Comparison of ENCODE assay signal across 32 cellular contexts in genomic region chr1:75559800-75560199, GRCh38. TPM values are rescaled to one million over a fixed set of nuclear protein-coding genes. Genes with fewer than 3 reads are reported as not detected.
"Had no signal": no experiment of that assay in that cellular context is flagged by ENCODE, and none has a peak within 500 bp of the region (broad histone marks: within the 10 kb centered on the region; RNA-seq: fewer than 3 reads in every experiment).

No MANE protein-coding gene starts in this region.

- DNase-seq: activated CD4-positive, alpha-beta T cell treated with anti-CD3 and anti-CD28 coated beads for 36 hours; activated CD4-positive, alpha-beta T cell treated with anti-CD3 and anti-CD28 coated beads, Interleukin-2, amount 10 ng/mL, durations not matched to agents 7 days and 5 days; activated CD4-positive, alpha-beta T cell treated with anti-CD3 and anti-CD28 coated beads, Interleukin-2, amount 50 U/mL, for 48 hours; activated CD8-positive, alpha-beta T cell treated with anti-CD3 and anti-CD28 coated beads, Interleukin-2, amount 10 ng/mL, durations not matched to agents 7 days and 5 days; activated gamma-delta T cell treated with Interleukin-2 at 50 U/mL for 16 hours; activated naive CD4-positive, alpha-beta T cell treated with anti-CD3 and anti-CD28 coated beads for 36 hours; activated T-cell treated with anti-CD3 and anti-CD28 coated beads, Interleukin-2, amount 50 U/mL, for 24 hours; adrenal gland; caudate nucleus; cerebellar nuclear complex; NCI-H1092 treated with DMSO at 0.1 percent for 48 hours; NCI-H146; NCI-H187; NCI-H2029 treated with DMSO at 0.1 percent for 48 hours; NCI-H2107; NCI-H2171; NCI-H510A; NCI-H748 treated with DMSO at 0.1 percent for 48 hours; PC-9; SIG-M5 had no signal

- H3K9me3 Mint-ChIP-seq: activated CD4-positive, alpha-beta T cell treated with anti-CD3 and anti-CD28 coated beads, Interleukin-2, amount 10 ng/mL, durations not matched to agents 7 days and 5 days; activated T-cell treated with anti-CD3 and anti-CD28 coated beads, Interleukin-2, amount 50 U/mL, for 24 hours; T-helper 1 cell treated with Interleukin-12 subunit alpha and Interleukin-12 subunit beta and Interleukin-4 antibody, amounts not matched to agents 30 μg/mL and 1 μg/mL, for 36 hours; T-helper 2 cell treated with Interferon-gamma antibody and Interleukin-4, amounts not matched to agents 5 μg/mL and 100 μg/mL, for 36 hours; WTC11 had no signal

- H3K4me2 ChIP-seq: PC-9 had no signal

- FAIRE-seq: bronchial epithelial cell, RCC 7860, TTC549 had no signal

- H3K27ac ChIP-seq: adrenal gland, PC-9, RWPE1 had no signal

- H3K27ac Mint-ChIP-seq: activated CD4-positive, alpha-beta T cell treated with anti-CD3 and anti-CD28 coated beads for 36 hours; activated CD4-positive, alpha-beta T cell treated with anti-CD3 and anti-CD28 coated beads, Interleukin-2, amount 10 ng/mL, durations not matched to agents 7 days and 5 days; activated CD8-positive, alpha-beta T cell treated with anti-CD3 and anti-CD28 coated beads, Interleukin-2, amount 10 ng/mL, durations not matched to agents 7 days and 5 days; activated naive CD4-positive, alpha-beta T cell treated with anti-CD3 and anti-CD28 coated beads for 36 hours; activated naive CD4-positive, alpha-beta T cell treated with anti-CD3 and anti-CD28 coated beads, Interleukin-2, amount 50 U/mL, for 72 hours; activated T-cell treated with anti-CD3 and anti-CD28 coated beads, Interleukin-2, amount 50 U/mL, for 24 hours; brain; T-helper 1 cell treated with Interleukin-12 subunit alpha and Interleukin-12 subunit beta and Interleukin-4 antibody, amounts not matched to agents 30 μg/mL and 1 μg/mL, for 36 hours; T-helper 2 cell treated with Interferon-gamma antibody and Interleukin-4, amounts not matched to agents 5 μg/mL and 100 μg/mL, for 36 hours; WTC11 had no signal

- H2AFZ ChIP-seq: PC-9 had no signal

- H3K4me3 ChIP-seq: adrenal gland, PC-9 had no signal

- H3K36me3 ChIP-seq: adrenal gland had no signal

- H3K9me3 ChIP-seq: adrenal gland had no signal

- H3K27me3 Mint-ChIP-seq: activated CD4-positive, alpha-beta T cell treated with anti-CD3 and anti-CD28 coated beads for 36 hours; activated CD4-positive, alpha-beta T cell treated with anti-CD3 and anti-CD28 coated beads, Interleukin-2, amount 10 ng/mL, durations not matched to agents 7 days and 5 days; brain had no signal

- H3K4me1 Mint-ChIP-seq: activated CD4-positive, alpha-beta T cell treated with anti-CD3 and anti-CD28 coated beads for 36 hours; activated CD4-positive, alpha-beta T cell treated with anti-CD3 and anti-CD28 coated beads, Interleukin-2, amount 10 ng/mL, durations not matched to agents 7 days and 5 days had no signal

- H3K36me3 Mint-ChIP-seq: activated naive CD4-positive, alpha-beta T cell treated with anti-CD3 and anti-CD28 coated beads, Interleukin-2, amount 50 U/mL, for 72 hours; WTC11 had no signal

- H3K27me3 ChIP-seq: adrenal gland had no signal

- ATAC-seq: activated CD4-positive, alpha-beta T cell treated with anti-CD3 and anti-CD28 coated beads for 36 hours; activated CD4-positive, CD25-positive, alpha-beta regulatory T cell treated with anti-CD3 and anti-CD28 coated beads, Interleukin-2, amount 50 U/mL, for 24 hours; activated CD8-positive, alpha-beta T cell treated with anti-CD3 and anti-CD28 coated beads, Interleukin-2, amount 10 ng/mL, durations not matched to agents 7 days and 5 days; activated naive CD4-positive, alpha-beta T cell treated with anti-CD3 and anti-CD28 coated beads, Interleukin-2, amount 50 U/mL, for 72 hours; Right ventricle myocardium inferior; WTC11 had no signal

- H3K4me1 ChIP-seq: adrenal gland had no signal

- H3K4me3 Mint-ChIP-seq: activated CD4-positive, alpha-beta T cell treated with anti-CD3 and anti-CD28 coated beads for 36 hours; activated CD4-positive, alpha-beta T cell treated with anti-CD3 and anti-CD28 coated beads, Interleukin-2, amount 10 ng/mL, durations not matched to agents 7 days and 5 days; activated CD8-positive, alpha-beta T cell treated with anti-CD3 and anti-CD28 coated beads, Interleukin-2, amount 10 ng/mL, durations not matched to agents 7 days and 5 days; activated naive CD4-positive, alpha-beta T cell treated with anti-CD3 and anti-CD28 coated beads for 36 hours; activated T-cell treated with anti-CD3 and anti-CD28 coated beads, Interleukin-2, amount 50 U/mL, for 24 hours; brain; T-helper 1 cell treated with Interleukin-12 subunit alpha and Interleukin-12 subunit beta and Interleukin-4 antibody, amounts not matched to agents 30 μg/mL and 1 μg/mL, for 36 hours; T-helper 2 cell treated with Interferon-gamma antibody and Interleukin-4, amounts not matched to agents 5 μg/mL and 100 μg/mL, for 36 hours; WTC11 had no signal

RNA-seq across cellular contexts. Expression of gene SLC44A5, which starts 51.1 kb away (rescaled TPM):
- total RNA-seq: activated CD4-positive, alpha-beta T cell treated with anti-CD3 and anti-CD28 coated beads for 36 hours; activated CD4-positive, alpha-beta T cell treated with anti-CD3 and anti-CD28 coated beads, Interleukin-2, amount 10 ng/mL, durations not matched to agents 7 days and 5 days; OCI-LY7 had no signal
